ENCODE assay signal across 1 cellular context in the genomic region with DNA sequence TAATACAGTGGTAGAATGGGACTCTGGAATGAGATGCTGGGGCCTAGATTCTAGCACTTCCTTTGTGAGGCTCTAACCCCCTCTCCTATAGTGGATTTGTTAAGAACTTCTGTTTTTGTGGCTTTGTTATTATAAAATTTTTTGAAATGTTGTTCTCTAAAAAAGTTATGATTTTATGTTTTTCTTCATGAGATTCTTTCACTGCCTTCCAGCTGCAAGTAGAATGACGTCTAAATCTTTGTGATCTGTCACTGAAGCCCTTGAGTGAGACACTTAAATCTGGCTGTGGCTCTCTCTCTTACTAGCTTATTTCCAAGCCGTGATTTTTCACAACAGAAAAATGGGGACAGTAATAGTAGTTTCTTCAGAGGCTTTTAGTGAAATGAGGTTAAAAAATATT.
TF ChIP-seq lines count a peak whose summit lies in the region.

No MANE protein-coding gene starts in this region.

TF ChIP-seq in IMR-90, 13 proteins besides CTCF, POLR2A, EP300 and RAD21 (continued from another document):
- no peak for TF ChIP-seq MXI1 (IDR thresholded peaks at IDR 0.05; ENCODE audit: borderline replicate concordance, low read depth, low read length)
- no peak for TF ChIP-seq RFX5 (IDR thresholded peaks at IDR 0.05; ENCODE audit: low read depth, low read length)
- no peak for TF ChIP-seq CEBPB (IDR thresholded peaks at IDR 0.05; ENCODE audit: low read depth, low read length)
- no peak for TF ChIP-seq MAZ (IDR thresholded peaks at IDR 0.05; ENCODE audit: borderline replicate concordance, low read depth, low read length)
- TF ChIP-seq, protein P1, sequence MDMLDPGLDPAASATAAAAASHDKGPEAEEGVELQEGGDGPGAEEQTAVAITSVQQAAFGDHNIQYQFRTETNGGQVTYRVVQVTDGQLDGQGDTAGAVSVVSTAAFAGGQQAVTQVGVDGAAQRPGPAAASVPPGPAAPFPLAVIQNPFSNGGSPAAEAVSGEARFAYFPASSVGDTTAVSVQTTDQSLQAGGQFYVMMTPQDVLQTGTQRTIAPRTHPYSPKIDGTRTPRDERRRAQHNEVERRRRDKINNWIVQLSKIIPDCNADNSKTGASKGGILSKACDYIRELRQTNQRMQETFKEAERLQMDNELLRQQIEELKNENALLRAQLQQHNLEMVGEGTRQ (IDR thresholded peaks at IDR 0.05; ENCODE audit: low read depth, low read length), result no peak
- TF ChIP-seq NFE2L2 (IDR thresholded peaks at IDR 0.05; ENCODE audit: low read depth, low read length), result no peak
- TF ChIP-seq RCOR1 (IDR thresholded peaks at IDR 0.05; ENCODE audit: insufficient replicate concordance, low read length), result no peak
